In the genomic region with DNA sequence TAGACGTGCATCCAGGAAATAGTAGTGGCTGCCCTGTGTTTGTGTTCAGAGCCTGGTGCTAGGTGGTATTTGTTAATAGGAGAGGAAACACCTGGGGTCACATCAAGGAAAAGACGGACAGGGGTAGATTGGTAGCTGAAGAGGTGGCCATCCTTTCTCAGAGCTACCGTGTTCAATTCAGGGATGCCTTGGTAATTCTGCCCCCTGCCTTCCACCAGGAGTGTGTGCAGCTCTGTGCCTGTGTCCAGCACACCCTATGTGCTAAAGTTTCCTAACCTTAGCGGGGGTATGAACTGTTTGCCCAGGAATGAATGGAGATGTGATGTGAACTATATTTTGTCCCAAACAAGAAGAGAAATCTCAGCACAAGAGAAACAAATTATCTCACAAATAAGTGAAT, we compare ENCODE assay signal across 10 cellular contexts.
A peak's percentile ranks its signal among the peaks of the same experiment; 100 is the strongest.
DNase-seq lines count a peak whose midpoint lies in the region; ATAC-seq, FAIRE-seq and TF ChIP-seq lines count a peak whose summit lies in the region.
"Had no signal": no experiment of that assay in that cellular context is flagged by ENCODE, and none has a peak within 500 bp of the region (broad histone marks: within the 10 kb centered on the region; RNA-seq: fewer than 3 reads in every experiment).

No MANE protein-coding gene starts in this region.

- no peak for ATAC-seq in activated CD8-positive, alpha-beta T cell treated with anti-CD3 and anti-CD28 coated beads, Interleukin-2, amount 10 ng/mL, durations not matched to agents 7 days and 5 days

- POLR2A ChIA-PET in CD8-positive, alpha-beta memory T cell (lab: Charles Lee): no interaction called here
- POLR2A ChIA-PET in activated CD8-positive, alpha-beta T cell treated with anti-CD3 and anti-CD28 coated beads, Interleukin-2, amount 10 ng/mL, durations not matched to agents 7 days and 5 days (lab: Charles Lee): no interaction called here

- no peak overlapping the region for H3K4me3 ChIP-seq in WERI-Rb-1 (ENCODE audit: low read depth, low read length)
- H3K4me3 ChIP-seq in CD8-positive, alpha-beta memory T cell (ENCODE audit: low read length): no peak overlapping the region

- CTCF ChIA-PET in CD8-positive, alpha-beta memory T cell (lab: Charles Lee): no interaction called here
- CTCF ChIA-PET in activated CD8-positive, alpha-beta T cell treated with anti-CD3 and anti-CD28 coated beads, Interleukin-2, amount 10 ng/mL, durations not matched to agents 7 days and 5 days (lab: Charles Lee): interaction anchor here (0.8 to 1.9 kb wide), 3 partner anchors 59 to 81 kb away, joined by 3 to 5 read pairs (median 3); no protein-coding TSS in a partner anchor

- no peaks in the 10 kb centered on the region for H3K27me3 ChIP-seq in WERI-Rb-1 (ENCODE audit: insufficient read depth, low read depth, severe bottlenecking)
- H3K27me3 ChIP-seq in CD8-positive, alpha-beta memory T cell (ENCODE audit: insufficient read depth, low read length, poor library complexity, severe bottlenecking): no peaks in the 10 kb centered on the region

- H3K36me3 ChIP-seq in WERI-Rb-1: no peaks in the 10 kb centered on the region
- no peaks in the 10 kb centered on the region for H3K36me3 ChIP-seq in CD8-positive, alpha-beta memory T cell (ENCODE audit: insufficient read depth, low read length)

- peaks cover 6 to 20% of the 10 kb centered on the region in 2 donors for H3K27me3 Mint-ChIP-seq in CD8-positive, alpha-beta memory T cell
- H3K27me3 Mint-ChIP-seq in activated CD8-positive, alpha-beta T cell treated with anti-CD3 and anti-CD28 coated beads, Interleukin-2, amount 10 ng/mL, durations not matched to agents 7 days and 5 days (ENCODE audit: low read depth): no peaks in the 10 kb centered on the region

- peak; percentile 62 for TF ChIP-seq CTCF in WERI-Rb-1 (IDR thresholded peaks at IDR 0.05; ENCODE audit: low read depth, low read length)

- H3K27ac Mint-ChIP-seq in CD8-positive, alpha-beta memory T cell: no peak overlapping the region
- H3K27ac Mint-ChIP-seq in activated CD8-positive, alpha-beta T cell treated with anti-CD3 and anti-CD28 coated beads, Interleukin-2, amount 10 ng/mL, durations not matched to agents 7 days and 5 days: no peak overlapping the region

- peaks cover 0 to 6% (median 2%) of the 10 kb centered on the region in 5 donors for H3K9me3 Mint-ChIP-seq in CD8-positive, alpha-beta memory T cell
- H3K9me3 Mint-ChIP-seq in activated CD8-positive, alpha-beta T cell treated with anti-CD3 and anti-CD28 coated beads, Interleukin-2, amount 10 ng/mL, durations not matched to agents 7 days and 5 days (ENCODE audit: insufficient read depth): no peaks in the 10 kb centered on the region

- FAIRE-seq in HTR-8/SVneo (lab: Jason Lieb, UNC): no peak

- DNase-seq in NCI-H82 (lab: John Stamatoyannopoulos, UW): peak; percentile 32
- DNase-seq in NCI-H82 treated with DMSO at 0.1 percent for 48 hours (lab: John Stamatoyannopoulos, UW; ENCODE audit: unreplicated experiment): no peak
- peak; percentile 7 for DNase-seq in WERI-Rb-1
- DNase-seq in hippocampal formation (lab: John Stamatoyannopoulos, UW): peak; percentile 27 to 28
- peak in 28 of 49 donors; percentile 3 to 53 (median 18) for DNase-seq in substantia nigra (lab: John Stamatoyannopoulos, UW)
- no peak for DNase-seq in CD8-positive, alpha-beta memory T cell
- no peak for DNase-seq in HTR-8/SVneo (ENCODE audit: insufficient read length, low spot score)
- no peak for DNase-seq in activated CD8-positive, alpha-beta T cell treated with anti-CD3 and anti-CD28 coated beads, Interleukin-2, amount 10 ng/mL, durations not matched to agents 7 days and 5 days
- DNase-seq: NCI-H1694 treated with DMSO at 0.1 percent for 48 hours had no signal

- H3K4me1 Mint-ChIP-seq in CD8-positive, alpha-beta memory T cell: no peaks in the 10 kb centered on the region
- no peaks in the 10 kb centered on the region for H3K4me1 Mint-ChIP-seq in activated CD8-positive, alpha-beta T cell treated with anti-CD3 and anti-CD28 coated beads, Interleukin-2, amount 10 ng/mL, durations not matched to agents 7 days and 5 days (ENCODE audit: low read depth)

- H3K4me3 Mint-ChIP-seq in CD8-positive, alpha-beta memory T cell: no peak overlapping the region
- no peak overlapping the region for H3K4me3 Mint-ChIP-seq in activated CD8-positive, alpha-beta T cell treated with anti-CD3 and anti-CD28 coated beads, Interleukin-2, amount 10 ng/mL, durations not matched to agents 7 days and 5 days

- H3K9me3 ChIP-seq in WERI-Rb-1 (ENCODE audit: severe bottlenecking): no peaks in the 10 kb centered on the region
- H3K9me3 ChIP-seq in CD8-positive, alpha-beta memory T cell (ENCODE audit: low read length): no peaks in the 10 kb centered on the region

- no peaks in the 10 kb centered on the region for H3K4me1 ChIP-seq in CD8-positive, alpha-beta memory T cell (ENCODE audit: insufficient read depth, low read length)

- H3K27ac ChIP-seq in WERI-Rb-1 (no peak overlapping the region), substantia nigra (ENCODE audit: low read depth, low read length, poor library complexity, severe bottlenecking) (no peak overlapping the region)
- H3K27ac ChIP-seq in CD8-positive, alpha-beta memory T cell (ENCODE audit: low read depth, low read length): no peak overlapping the region
- H3K27ac ChIP-seq: epithelial cell of prostate had no signal

- no peaks in the 10 kb centered on the region for H3K36me3 Mint-ChIP-seq in CD8-positive, alpha-beta memory T cell
- H3K36me3 Mint-ChIP-seq in activated CD8-positive, alpha-beta T cell treated with anti-CD3 and anti-CD28 coated beads, Interleukin-2, amount 10 ng/mL, durations not matched to agents 7 days and 5 days (ENCODE audit: low read depth): no peaks in the 10 kb centered on the region

Comparison
In these comparisons a context has a peak if more than half of its experiments do, and no peak if none do; other contexts are left out.
1. DNase-seq: peak in NCI-H82 (single experiment), WERI-Rb-1 (single experiment), hippocampal formation (2 of 2) and substantia nigra (28 of 49); none in NCI-H82 treated with DMSO at 0.1 percent for 48 hours (single experiment), CD8-positive, alpha-beta memory T cell (0 of 5), HTR-8/SVneo (single experiment) and activated CD8-positive, alpha-beta T cell treated with anti-CD3 and anti-CD28 coated beads, Interleukin-2, amount 10 ng/mL, durations not matched to agents 7 days and 5 days (single experiment).